12 cellular contexts compared by ENCODE assay signal in the genomic region with DNA sequence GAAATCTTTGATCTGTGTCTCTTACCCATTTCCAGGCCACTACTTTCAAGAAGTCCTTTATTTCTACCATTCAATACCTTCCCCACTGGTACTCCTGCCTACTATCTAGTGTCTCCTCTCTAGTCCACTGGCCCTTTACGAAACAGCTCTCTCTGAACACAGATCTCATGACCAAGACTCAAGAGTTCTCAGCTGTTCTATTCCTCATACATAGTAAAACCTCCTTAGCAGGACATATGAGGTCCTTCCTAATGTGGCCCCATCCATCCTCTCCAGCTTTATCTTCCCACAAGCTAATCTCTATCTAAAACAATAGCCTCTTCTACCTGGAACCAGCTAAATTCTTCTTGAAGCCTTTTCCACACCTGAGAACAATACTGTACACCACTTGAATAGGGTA. TPM values are rescaled to one million over a fixed set of nuclear protein-coding genes. Genes with fewer than 3 reads are reported as not detected.
A peak's percentile ranks its signal among the peaks of the same experiment; 100 is the strongest.
DNase-seq lines count a peak whose midpoint lies in the region; ATAC-seq and TF ChIP-seq lines count a peak whose summit lies in the region.
"Had no signal": no experiment of that assay in that cellular context is flagged by ENCODE, and none has a peak within 500 bp of the region (broad histone marks: within the 10 kb centered on the region; RNA-seq: fewer than 3 reads in every experiment).

No MANE protein-coding gene starts in this region.

- intact Hi-C loops in activated CD4-positive, alpha-beta T cell treated with anti-CD3 and anti-CD28 coated beads for 36 hours (cut with DNase I, micrococcal nuclease), result loop anchor here (5.0 to 10.0 kb wide), 4 partner anchors 77 to 1185 kb away; partner anchors contain the start of genes MRPL50 (in 1 of the 2), MSANTD3 (in 1 of the 2), RNF20 (in 1 of the 2) and ZNF189 (in 1 of the 2)

- peaks cover 26% of the 10 kb centered on the region for H4K20me1 ChIP-seq in Karpas-422 (ENCODE audit: insufficient read depth, low read depth, low read length)
- no peaks in the 10 kb centered on the region for H4K20me1 ChIP-seq in neural cell (ENCODE audit: insufficient read depth)

- no peaks in the 10 kb centered on the region for H3K27me3 Mint-ChIP-seq in activated CD4-positive, alpha-beta T cell treated with anti-CD3 and anti-CD28 coated beads for 36 hours
- H3K27me3 Mint-ChIP-seq in activated naive CD8-positive, alpha-beta T cell treated with anti-CD3 and anti-CD28 coated beads, Interleukin-2, amount 50 U/mL, for 24 hours, result no peaks in the 10 kb centered on the region

- H3K4me1 ChIP-seq in Karpas-422 (ENCODE audit: low read length), result peaks cover 47% of the 10 kb centered on the region

- no peak for DNase-seq in activated CD4-positive, alpha-beta T cell treated with anti-CD3 and anti-CD28 coated beads for 36 hours
- no peak for DNase-seq in activated CD4-positive, alpha-beta T cell treated with anti-CD3 and anti-CD28 coated beads, Interleukin-2, amount 50 U/mL, for 4 hours
- DNase-seq in Karpas-422 (no peak), caudate nucleus (lab: John Stamatoyannopoulos, UW) (no peak), NCI-H2171 (lab: John Stamatoyannopoulos, UW) (no peak)
- no peak for DNase-seq in activated naive CD8-positive, alpha-beta T cell treated with anti-CD3 and anti-CD28 coated beads, Interleukin-2, amount 50 U/mL, for 24 hours
- DNase-seq: activated CD4-positive, alpha-beta T cell treated with anti-CD3 and anti-CD28 coated beads for 48 hours; immature natural killer cell; NCI-H2081; stimulated activated CD4-positive, alpha-beta T cell treated with anti-CD3 and anti-CD28 coated beads, Interleukin-4, amount 100 ng/mL, for 4 hours had no signal

- H3K27me3 ChIP-seq in Karpas-422 (ENCODE audit: low read length) (no peaks in the 10 kb centered on the region), neural cell (ENCODE audit: insufficient read depth, low read depth, low read length) (no peaks in the 10 kb centered on the region)

- peaks cover 89% of the 10 kb centered on the region for H3K79me2 ChIP-seq in Karpas-422 (ENCODE audit: low read length)
- H3K79me2 ChIP-seq in neural cell (replicated peaks; ENCODE audit: insufficient read depth, low read length), result peaks cover 46% of the 10 kb centered on the region

- 0 out of 2 replicates have a peak overlapping the region, but pooled peaks have one; percentile 1 for H3K27ac ChIP-seq in Karpas-422 (ENCODE audit: low read length)
- H3K27ac ChIP-seq in neural cell (ENCODE audit: low read length), result no peak overlapping the region
- H3K27ac ChIP-seq in caudate nucleus (ENCODE audit: low read depth, low read length), result no peak overlapping the region

- H3K9me3 ChIP-seq in Karpas-422 (ENCODE audit: low read length) (no peaks in the 10 kb centered on the region; the same call in 1 of the 2 replicates), neural cell (ENCODE audit: low read length) (no peaks in the 10 kb centered on the region)

- peak overlapping the region; percentile 88 for H3K4me3 ChIP-seq in Karpas-422 (ENCODE audit: low read length)
- H3K4me3 ChIP-seq in neural cell (ENCODE audit: low read length), result peak overlapping the region; percentile 42

- TF ChIP-seq CTCF in neural cell (IDR thresholded peaks at IDR 0.05; ENCODE audit: poor library complexity, severe bottlenecking), result no peak

- no peaks in the 10 kb centered on the region for H3F3A ChIP-seq in neural cell (ENCODE audit: insufficient read depth, low read length, poor library complexity, severe bottlenecking)

- TF ChIP-seq RAD21 in neural cell (conservative IDR thresholded peaks at IDR 0.05), result no peak

- peak overlapping the region; percentile 99 for H3K4me2 ChIP-seq in Karpas-422 (ENCODE audit: low read depth, low read length, poor library complexity, severe bottlenecking)
- no peak overlapping the region for H3K4me2 ChIP-seq in neural cell (ENCODE audit: low read length)

- H3K4me3 Mint-ChIP-seq in activated CD4-positive, alpha-beta T cell treated with anti-CD3 and anti-CD28 coated beads for 36 hours, result peak overlapping the region; percentile 25
- H3K4me3 Mint-ChIP-seq in activated naive CD8-positive, alpha-beta T cell treated with anti-CD3 and anti-CD28 coated beads, Interleukin-2, amount 50 U/mL, for 24 hours, result peak overlapping the region; percentile 24

- peaks cover 6% of the 10 kb centered on the region for H3K9me3 Mint-ChIP-seq in activated CD4-positive, alpha-beta T cell treated with anti-CD3 and anti-CD28 coated beads for 36 hours (ENCODE audit: low read depth)
- H3K9me3 Mint-ChIP-seq in activated naive CD8-positive, alpha-beta T cell treated with anti-CD3 and anti-CD28 coated beads, Interleukin-2, amount 50 U/mL, for 24 hours, result peaks cover 11% of the 10 kb centered on the region
- H3K9me3 Mint-ChIP-seq: immature natural killer cell had no signal

- no peak overlapping the region for H3K27ac Mint-ChIP-seq in activated CD4-positive, alpha-beta T cell treated with anti-CD3 and anti-CD28 coated beads for 36 hours
- H3K27ac Mint-ChIP-seq in activated naive CD8-positive, alpha-beta T cell treated with anti-CD3 and anti-CD28 coated beads, Interleukin-2, amount 50 U/mL, for 24 hours, result peak overlapping the region; percentile 8
- H3K27ac Mint-ChIP-seq: immature natural killer cell had no signal

- POLR2A ChIA-PET in activated CD4-positive, alpha-beta T cell treated with anti-CD3 and anti-CD28 coated beads for 36 hours (lab: Charles Lee), result no interaction called here

- no peak for TF ChIP-seq EP300 in neural cell (conservative IDR thresholded peaks at IDR 0.05; ENCODE audit: poor library complexity, severe bottlenecking)

- ATAC-seq in activated CD4-positive, alpha-beta T cell treated with anti-CD3 and anti-CD28 coated beads for 36 hours, result no peak
- no peak for ATAC-seq in activated naive CD8-positive, alpha-beta T cell treated with anti-CD3 and anti-CD28 coated beads, Interleukin-2, amount 50 U/mL, for 24 hours
- no peak for ATAC-seq in GM19455 (IDR thresholded peaks at IDR 0.05; ENCODE audit: unreplicated experiment)

- H3K9ac ChIP-seq in Karpas-422 (ENCODE audit: low read length) (peak overlapping the region; percentile 59), neural cell (ENCODE audit: low read length) (no peak overlapping the region)

- H3K4me1 Mint-ChIP-seq in activated CD4-positive, alpha-beta T cell treated with anti-CD3 and anti-CD28 coated beads for 36 hours, result peaks cover 52% of the 10 kb centered on the region
- H3K4me1 Mint-ChIP-seq in activated naive CD8-positive, alpha-beta T cell treated with anti-CD3 and anti-CD28 coated beads, Interleukin-2, amount 50 U/mL, for 24 hours, result peaks cover 62% of the 10 kb centered on the region

- H3K36me3 ChIP-seq in Karpas-422 (ENCODE audit: insufficient read depth, low read length) (peaks cover 44% of the 10 kb centered on the region), neural cell (ENCODE audit: insufficient read depth, low read length) (no peaks in the 10 kb centered on the region)

- H2AFZ ChIP-seq in Karpas-422 (ENCODE audit: low read length) (no peak overlapping the region), neural cell (ENCODE audit: low read depth, low read length) (no peak overlapping the region)

- CTCF ChIA-PET in activated CD4-positive, alpha-beta T cell treated with anti-CD3 and anti-CD28 coated beads for 36 hours (lab: Charles Lee), result interaction anchor here (0.8 to 2.1 kb wide), 5 partner anchors 9 to 249 kb away, joined by 3 to 10 read pairs (median 7); no protein-coding TSS in a partner anchor

- H3K36me3 Mint-ChIP-seq in activated CD4-positive, alpha-beta T cell treated with anti-CD3 and anti-CD28 coated beads for 36 hours (ENCODE audit: low read depth), result peaks cover 28% of the 10 kb centered on the region
- H3K36me3 Mint-ChIP-seq in activated naive CD8-positive, alpha-beta T cell treated with anti-CD3 and anti-CD28 coated beads, Interleukin-2, amount 50 U/mL, for 24 hours (ENCODE audit: low read depth), result peaks cover 34% of the 10 kb centered on the region

- no peaks in the 10 kb centered on the region for H3K9me2 ChIP-seq in Karpas-422 (replicated peaks; ENCODE audit: insufficient read depth, low read length)
- no peaks in the 10 kb centered on the region for H3K9me2 ChIP-seq in neural cell (ENCODE audit: insufficient read depth, low read length)

TF ChIP-seq in neural cell, 6 proteins besides CTCF, POLR2A, EP300 and RAD21:
- TF ChIP-seq MXI1 (conservative IDR thresholded peaks at IDR 0.05; ENCODE audit: poor library complexity, severe bottlenecking) (no peak), POLR2AphosphoS5 (IDR thresholded peaks at IDR 0.05) (no peak)

RNA-seq across cellular contexts. Expression of gene TEX10, which starts 2.6 kb away (rescaled TPM):
- total RNA-seq in activated CD4-positive, alpha-beta T cell treated with anti-CD3 and anti-CD28 coated beads for 36 hours, result 10 to 100 TPM; 24.8 to 27.5 TPM
- 39.6 and 73.7 TPM in 2 replicates for total RNA-seq in Karpas-422 (2014; rRNA removed; shearing (Covaris generic); ENCODE audit: low replicate concordance)
- 26.2 and 30.5 TPM in 2 replicates for polyA plus RNA-seq in neural cell
- 45.6 and 47.0 TPM in 2 replicates for polyA minus RNA-seq in neural cell
